Comparison of ENCODE assay signal across 1 cellular context in genomic region chr3:52456800-52457183, GRCh38.
TF ChIP-seq lines count a peak whose summit lies in the region.

No MANE protein-coding gene starts in this region.

TF ChIP-seq in GM12878, 131 proteins besides CTCF, POLR2A, EP300 and RAD21:
- TF ChIP-seq ATF2 (IDR thresholded peaks at IDR 0.05; ENCODE audit: low read length): no peak
- no peak for TF ChIP-seq CBFB (IDR thresholded peaks at IDR 0.05; ENCODE audit: low read depth)
- no peak for TF ChIP-seq FOS (IDR thresholded peaks at IDR 0.05; ENCODE audit: borderline replicate concordance, extremely low read depth, insufficient read length)
- no peak for TF ChIP-seq ETV6 (conservative IDR thresholded peaks at IDR 0.05 in 1 of 2, IDR thresholded peaks at IDR 0.05 in 1 of 2; ENCODE audit: borderline replicate concordance in 1 of 2, low read depth in 1 of 2)
- TF ChIP-seq CEBPZ (IDR thresholded peaks at IDR 0.05; ENCODE audit: low read depth, low read length): no peak
- no peak for TF ChIP-seq CHD2 (IDR thresholded peaks at IDR 0.05; ENCODE audit: borderline replicate concordance, low read depth, low read length)
- no peak for TF ChIP-seq IKZF2 (IDR thresholded peaks at IDR 0.05)
- no peak for TF ChIP-seq NR2C2 (IDR thresholded peaks at IDR 0.05; ENCODE audit: borderline replicate concordance, control insufficient read depth, insufficient read length, low read depth)
- no peak for TF ChIP-seq ZNF207 (IDR thresholded peaks at IDR 0.05; ENCODE audit: borderline replicate concordance)
- no peak for TF ChIP-seq TCF7 (IDR thresholded peaks at IDR 0.05; ENCODE audit: borderline replicate concordance)
